ENCODE assay signal across 31 cellular contexts in genomic region chr2:135612319-135612718, GRCh38.
"Had no signal": no experiment of that assay in that cellular context is flagged by ENCODE, and none has a peak within 500 bp of the region (broad histone marks: within the 10 kb centered on the region; RNA-seq: fewer than 3 reads in every experiment).

No MANE protein-coding gene starts in this region.

- H3K4me3 ChIP-seq: left lung, lower lobe of right lung, ovary, prostate gland, skin epidermis, spleen, suprapubic skin, thoracic aorta, tibial artery, upper lobe of right lung had no signal

- H3K27me3 ChIP-seq: left lung, ovary, spleen, suprapubic skin, tibial artery, upper lobe of right lung had no signal

- H3K27me3 Mint-ChIP-seq: naive B cell; stimulated activated naive CD8-positive, alpha-beta T cell treated with anti-CD3 and anti-CD28 coated beads, Interleukin-15, Interleukin-2, amounts not matched to agents 100 ng/mL and 50 ng/mL, for 24 hours had no signal

- H3K4me3 Mint-ChIP-seq: immature natural killer cell; mesothelial cell of epicardium; naive B cell; natural killer cell; nephron progenitor cell; stimulated activated effector memory CD8-positive, alpha-beta T cell treated with anti-CD3 and anti-CD28 coated beads, Interleukin-12 subunit alpha, Interleukin-12 subunit beta, amount 100 ng/mL, for 72 hours; stimulated activated naive CD8-positive, alpha-beta T cell treated with anti-CD3 and anti-CD28 coated beads, Interleukin-15, Interleukin-2, amounts not matched to agents 100 ng/mL and 50 ng/mL, for 24 hours had no signal

- DNase-seq: hypothalamus; immature natural killer cell; kidney; left colon; left lung; lower lobe of right lung; mammary epithelial cell; mesendoderm; naive B cell; natural killer cell; nephron progenitor cell; ovary; posterior cingulate gyrus; retina; right cardiac atrium; spleen; stimulated activated CD4-positive, alpha-beta T cell treated with anti-CD3 and anti-CD28 coated beads, Interleukin-4, amount 100 ng/mL, for 24 hours; stimulated activated naive CD4-positive, alpha-beta T cell; tibial artery; trophoblast cell; upper lobe of right lung had no signal

- H3K36me3 ChIP-seq: lower lobe of right lung, ovary, prostate gland, thoracic aorta, upper lobe of right lung had no signal

- H3K36me3 Mint-ChIP-seq: natural killer cell had no signal

- H3K9me3 Mint-ChIP-seq: immature natural killer cell; mesothelial cell of epicardium; naive B cell; natural killer cell; nephron progenitor cell; stimulated activated effector memory CD8-positive, alpha-beta T cell treated with anti-CD3 and anti-CD28 coated beads, Interleukin-12 subunit alpha, Interleukin-12 subunit beta, amount 100 ng/mL, for 72 hours; stimulated activated naive CD8-positive, alpha-beta T cell treated with anti-CD3 and anti-CD28 coated beads, Interleukin-15, Interleukin-2, amounts not matched to agents 100 ng/mL and 50 ng/mL, for 24 hours had no signal

- FAIRE-seq: islet of Langerhans, kidney, urothelium cell line had no signal

- H3K4me1 ChIP-seq: left lung, lower lobe of right lung, prostate gland, spleen, suprapubic skin, tibial artery, upper lobe of right lung had no signal

- H3K27ac ChIP-seq: left lung, lower lobe of right lung, ovary, prostate gland, skin epidermis, spleen, suprapubic skin, thoracic aorta, tibial artery, upper lobe of right lung had no signal

- H3K4me1 Mint-ChIP-seq: immature natural killer cell; mesothelial cell of epicardium; nephron progenitor cell; stimulated activated effector memory CD8-positive, alpha-beta T cell treated with anti-CD3 and anti-CD28 coated beads, Interleukin-12 subunit alpha, Interleukin-12 subunit beta, amount 100 ng/mL, for 72 hours had no signal

- H3K9me3 ChIP-seq: left lung, lower lobe of right lung, ovary, prostate gland, spleen, suprapubic skin, thoracic aorta, tibial artery, upper lobe of right lung had no signal

- ATAC-seq: left colon; left lung; lower lobe of right lung; natural killer cell; right cardiac atrium; sciatic nerve; stimulated activated effector memory CD8-positive, alpha-beta T cell treated with anti-CD3 and anti-CD28 coated beads, Interleukin-12 subunit alpha, Interleukin-12 subunit beta, amount 100 ng/mL, for 72 hours; upper lobe of right lung had no signal

- H3K27ac Mint-ChIP-seq: immature natural killer cell; mesothelial cell of epicardium; naive B cell; natural killer cell; nephron progenitor cell; stimulated activated effector memory CD8-positive, alpha-beta T cell treated with anti-CD3 and anti-CD28 coated beads, Interleukin-12 subunit alpha, Interleukin-12 subunit beta, amount 100 ng/mL, for 72 hours; stimulated activated naive CD8-positive, alpha-beta T cell treated with anti-CD3 and anti-CD28 coated beads, Interleukin-15, Interleukin-2, amounts not matched to agents 100 ng/mL and 50 ng/mL, for 24 hours had no signal
